32 cellular contexts compared by ENCODE assay signal in the genomic region with DNA sequence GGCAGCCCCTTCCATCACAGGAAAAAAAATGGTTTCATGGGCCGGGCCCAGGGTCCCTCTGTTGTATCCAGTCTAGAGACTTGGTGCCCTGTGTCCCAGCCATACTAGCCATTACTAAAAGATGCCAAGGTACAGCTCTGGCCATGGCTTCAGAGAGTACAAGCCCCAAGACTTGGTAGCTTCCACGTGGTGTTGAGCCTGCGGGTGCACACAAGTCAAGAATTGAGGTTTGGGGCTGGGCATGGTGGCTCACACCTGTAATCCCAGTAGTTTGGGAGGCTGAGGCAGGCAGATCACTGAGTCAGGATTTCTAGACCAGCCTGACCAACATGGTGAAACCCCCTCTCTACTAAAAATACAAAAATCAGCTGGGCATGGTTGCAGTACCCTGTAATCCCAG.
DNase-seq lines count a peak whose midpoint lies in the region; ATAC-seq, FAIRE-seq and TF ChIP-seq lines count a peak whose summit lies in the region.
"Had no signal": no experiment of that assay in that cellular context is flagged by ENCODE, and none has a peak within 500 bp of the region (broad histone marks: within the 10 kb centered on the region; RNA-seq: fewer than 3 reads in every experiment).

No MANE protein-coding gene starts in this region.

- H3K79me1 ChIP-seq in H1 (ENCODE audit: low read depth, low read length), result no peaks in the 10 kb centered on the region

- H2AFZ ChIP-seq in K562 (ENCODE audit: low read depth, low read length) (peak overlapping the region; percentile 4; the same call in 1 of the 2 replicates), H1 (ENCODE audit: low read length) (no peak overlapping the region)

- H4K20me1 ChIP-seq in K562 (replicated peaks; ENCODE audit: control insufficient read depth, insufficient read depth, low read length), result no peaks in the 10 kb centered on the region
- no peaks in the 10 kb centered on the region for H4K20me1 ChIP-seq in H1 (replicated peaks in 1 of 2; ENCODE audit: control insufficient read depth in 1 of 2, insufficient read depth in 2 of 2, low read length in 2 of 2)
- H4K20me1 ChIP-seq: BLaER1; BLaER1 treated with 17β-estradiol and CSF1 and Interleukin-3, amounts not matched to agents 10 nM and 100 nM had no signal

- H4K8ac ChIP-seq in H1 (ENCODE audit: extremely low read depth, insufficient read depth, low read length), result no peak overlapping the region

- H3K36me3 ChIP-seq in K562 (ENCODE audit: control insufficient read depth, insufficient read depth, low read length) (no peaks in the 10 kb centered on the region), H1 (ENCODE audit: control insufficient read depth in 2 of 4, insufficient read depth in 4 of 4, low read length in 3 of 4) (no peaks in the 10 kb centered on the region)
- H3K36me3 ChIP-seq: BE2C; BLaER1; BLaER1 treated with 17β-estradiol and CSF1 and Interleukin-3, amounts not matched to agents 10 nM and 100 nM had no signal

- H3K4me1 ChIP-seq in K562 (replicated peaks in 1 of 2; ENCODE audit: control insufficient read depth in 2 of 2, insufficient read depth in 2 of 2, low read length in 2 of 2) (peaks cover 0 to 4% of the 10 kb centered on the region in 2 experiments; a peak in 3 of 5 replicates), H1 (replicated peaks in 1 of 4; ENCODE audit: control insufficient read depth in 3 of 4, insufficient read depth in 4 of 4, low read length in 3 of 4) (no peaks in the 10 kb centered on the region; a peak in 1 of 7 replicates)
- H3K4me1 ChIP-seq: A549, Caco-2 had no signal

- no peak overlapping the region for H3K27ac Mint-ChIP-seq in osteocyte (ENCODE audit: unreplicated experiment)
- H3K27ac Mint-ChIP-seq: B cell; CD14-positive monocyte; CD4-positive, alpha-beta memory T cell; CD4-positive, alpha-beta T cell; CD8-positive, alpha-beta memory T cell; CD8-positive, alpha-beta T cell had no signal

- H2BK120ac ChIP-seq in H1 (replicated peaks; ENCODE audit: low read depth, low read length), result no peak overlapping the region

- no peaks in the 10 kb centered on the region; a peak in 2 of 5 replicates for H3K27me3 ChIP-seq in K562 (ENCODE audit: control insufficient read depth in 2 of 2, insufficient read depth in 2 of 2, low read length in 2 of 2)
- H3K27me3 ChIP-seq in H1 (replicated peaks in 1 of 4; ENCODE audit: control insufficient read depth in 3 of 4, extremely low read depth in 1 of 4, insufficient read depth in 3 of 4, low read length in 3 of 4), result no peaks in the 10 kb centered on the region
- H3K27me3 ChIP-seq: BE2C; BLaER1; BLaER1 treated with 17β-estradiol and CSF1 and Interleukin-3, amounts not matched to agents 10 nM and 100 nM had no signal

- H3K36me3 Mint-ChIP-seq in osteocyte (ENCODE audit: unreplicated experiment), result no peaks in the 10 kb centered on the region
- H3K36me3 Mint-ChIP-seq: CD14-positive monocyte; CD4-positive, alpha-beta memory T cell; CD4-positive, CD25-positive, alpha-beta regulatory T cell; CD8-positive, alpha-beta memory T cell; CD8-positive, alpha-beta T cell had no signal

- in situ Hi-C loops in K562 (cut with MboI), result no loop called here

- no peak overlapping the region for H3K9ac ChIP-seq in K562 (ENCODE audit: insufficient read depth in 1 of 2, low read depth in 2 of 2, low read length in 2 of 2)
- no peak overlapping the region for H3K9ac ChIP-seq in H1 (replicated peaks in 1 of 4; ENCODE audit: extremely low read depth in 1 of 4, low read depth in 3 of 4, low read length in 3 of 4)
- H3K9ac ChIP-seq: BLaER1; BLaER1 treated with 17β-estradiol and CSF1 and Interleukin-3, amounts not matched to agents 10 nM and 100 nM had no signal

- H3K9me3 Mint-ChIP-seq in osteocyte (ENCODE audit: unreplicated experiment), result no peaks in the 10 kb centered on the region

- no peak overlapping the region for H3K56ac ChIP-seq in H1 (replicated peaks; ENCODE audit: insufficient read length, low read depth, low read length)

- no peaks in the 10 kb centered on the region for H3K23me2 ChIP-seq in H1 (ENCODE audit: low read depth, low read length)

- no peak overlapping the region for H3K4ac ChIP-seq in H1 (replicated peaks; ENCODE audit: insufficient read length, low read depth, low read length)

- H3K9me3 ChIP-seq in K562 (replicated peaks; ENCODE audit: control insufficient read depth, insufficient read depth, low read depth, low read length) (no peaks in the 10 kb centered on the region), H1 (ENCODE audit: insufficient read depth in 2 of 2, low read depth in 1 of 2, low read length in 1 of 2) (no peaks in the 10 kb centered on the region)
- H3K9me3 ChIP-seq: A549, BE2C, Caco-2 had no signal

- H3K79me2 ChIP-seq in K562 (ENCODE audit: control insufficient read depth, insufficient read depth, low read length), result no peaks in the 10 kb centered on the region
- H3K79me2 ChIP-seq in H1 (ENCODE audit: control insufficient read depth in 1 of 2, insufficient read depth in 2 of 2, low read length in 2 of 2), result no peaks in the 10 kb centered on the region

- H3K18ac ChIP-seq in H1 (ENCODE audit: extremely low read depth, low read length), result no peak overlapping the region

- no peak overlapping the region for H3K4me2 ChIP-seq in K562 (ENCODE audit: insufficient read depth, low read length)
- no peak overlapping the region for H3K4me2 ChIP-seq in H1 (ENCODE audit: insufficient read depth in 1 of 2, low read depth in 2 of 2, low read length in 2 of 2)
- H3K4me2 ChIP-seq: A549; BLaER1; BLaER1 treated with 17β-estradiol and CSF1 and Interleukin-3, amounts not matched to agents 10 nM and 100 nM had no signal

- intact Hi-C loops in K562 (cut with micrococcal nuclease), result no loop called here

- no peak overlapping the region for H3K27ac ChIP-seq in K562 (ENCODE audit: extremely low read depth, low read depth, low read length)
- H3K27ac ChIP-seq in H1 (ENCODE audit: low read depth, low read length), result no peak overlapping the region
- H3K27ac ChIP-seq: 22Rv1; A549; BLaER1; BLaER1 treated with 17β-estradiol and CSF1 and Interleukin-3, amounts not matched to agents 10 nM and 100 nM; C4-2B had no signal

- FAIRE-seq in K562 (lab: Jason Lieb, UNC), result no peak
- no peak for FAIRE-seq in H1 (lab: Jason Lieb, UNC)
- FAIRE-seq in D721Med (lab: Jason Lieb, UNC), result no peak
- FAIRE-seq: A204.1, A549 had no signal

- no peak overlapping the region for H3K23ac ChIP-seq in H1 (ENCODE audit: insufficient read length)

- H3K4me1 Mint-ChIP-seq in osteocyte (ENCODE audit: unreplicated experiment), result no peaks in the 10 kb centered on the region
- H3K4me1 Mint-ChIP-seq: B cell; CD14-positive monocyte; CD4-positive, alpha-beta memory T cell; CD4-positive, CD25-positive, alpha-beta regulatory T cell; CD8-positive, alpha-beta memory T cell had no signal

- CTCF ChIA-PET in K562 (lab: Yijun Ruan, JAX; ENCODE audit: low intra/inter-chr PET ratio) (no interaction called here), H1 (lab: Charles Lee; ENCODE audit: partially characterized antibody) (no interaction called here)

- TF ChIP-seq RAD21 in K562 (CRISPR knock-in tag; conservative IDR thresholded peaks at IDR 0.05 in 1 of 2, IDR thresholded peaks at IDR 0.05 in 1 of 2) (no peak), H1 (IDR thresholded peaks at IDR 0.05 in 1 of 2, conservative IDR thresholded peaks at IDR 0.05 in 1 of 2; ENCODE audit: low read depth in 2 of 2, low read length in 2 of 2) (no peak)

- no peak overlapping the region for H3K4me3 Mint-ChIP-seq in osteocyte (ENCODE audit: unreplicated experiment)
- H3K4me3 Mint-ChIP-seq: B cell; CD14-positive monocyte; CD4-positive, alpha-beta memory T cell; CD4-positive, alpha-beta T cell; CD4-positive, CD25-positive, alpha-beta regulatory T cell; CD8-positive, alpha-beta memory T cell; CD8-positive, alpha-beta T cell had no signal

- H3K14ac ChIP-seq in H1 (ENCODE audit: insufficient read length), result no peak overlapping the region

- no peak for TF ChIP-seq CTCF in K562 (IDR thresholded peaks at IDR 0.05 in 2 of 3, conservative IDR thresholded peaks at IDR 0.05 in 1 of 3; ENCODE audit: insufficient read depth in 2 of 3, low read depth in 1 of 3, low read length in 3 of 3)
- no peak for TF ChIP-seq CTCF in H1 (IDR thresholded peaks at IDR 0.05; ENCODE audit: control extremely low read depth in 1 of 3, insufficient read depth in 1 of 3, low read depth in 1 of 3, low read length in 3 of 3)
- no peak for TF ChIP-seq CTCF in D721Med (IDR thresholded peaks at IDR 0.05; ENCODE audit: insufficient read depth, missing control alignments)
- no peak for TF ChIP-seq CTCF in osteocyte (IDR thresholded peaks at IDR 0.05)

- BruUV-seq in K562 (replicated peaks; lab: Mats Ljungman, UMichigan), result no TSS peak

- DNase-seq in K562 (ENCODE audit: extremely low read depth in 1 of 4, low spot score in 3 of 4), result peak in 3 of 4 experiments; percentile 4 to 48 (median 5)
- no peak for DNase-seq in H1 (ENCODE audit: low read depth in 1 of 2, low spot score in 2 of 2)
- no peak for DNase-seq in D721Med (ENCODE audit: insufficient read length, low spot score)
- DNase-seq in osteocyte (ENCODE audit: extremely low spot score, unreplicated experiment), result no peak
- DNase-seq: 8988T; ACHN; AML-193; BE2C; C1 segment of cervical spinal cord; Caco-2; Calu3; CD4-positive, alpha-beta memory T cell; CD4-positive, alpha-beta T cell; CD4-positive, CD25-positive, alpha-beta regulatory T cell; CD8-positive, alpha-beta memory T cell; CD8-positive, alpha-beta T cell; COR-L47; DMS 273 treated with DMSO at 0.1 percent for 48 hours; DMS153; DMS53; DMS79; DMS79 treated with DMSO at 0.1 percent for 48 hours; DND-41; EL had no signal

- H2BK15ac ChIP-seq in H1 (ENCODE audit: low read length), result no peak overlapping the region

- POLR2A ChIA-PET in K562 (lab: Yijun Ruan, JAX), result interaction anchor here (2.0 to 2.2 kb wide), 2 partner anchors 8 to 14 kb away, joined by 6 to 7 read pairs; no protein-coding TSS in a partner anchor
- POLR2A ChIA-PET in H1 (lab: Charles Lee; ENCODE audit: partially characterized antibody), result no interaction called here

- no peak overlapping the region for H3K4me3 ChIP-seq in K562
- no peak overlapping the region for H3K4me3 ChIP-seq in H1 (ENCODE audit: extremely low read depth in 1 of 4, insufficient read depth in 2 of 4, low read depth in 3 of 4, low read length in 4 of 4)
- H3K4me3 ChIP-seq: A549; BLaER1; BLaER1 treated with 17β-estradiol and CSF1 and Interleukin-3, amounts not matched to agents 10 nM and 100 nM had no signal

- ATAC-seq in K562, result peak; percentile 47
- ATAC-seq: A549; CD8-positive, alpha-beta T cell had no signal

- no peak for TF ChIP-seq POLR2A in K562 (conservative IDR thresholded peaks at IDR 0.05)
- peak in 1 of 2 experiments; percentile 31; a peak in 1 of 3 replicates for TF ChIP-seq POLR2A in H1 (IDR thresholded peaks at IDR 0.05; ENCODE audit: control extremely low read depth in 1 of 2, low read depth in 2 of 2, low read length in 2 of 2)

- H2BK5ac ChIP-seq in H1 (ENCODE audit: low read depth, low read length), result no peak overlapping the region

- peaks cover 5% of the 10 kb centered on the region for H3K27me3 Mint-ChIP-seq in osteocyte (ENCODE audit: unreplicated experiment)
- H3K27me3 Mint-ChIP-seq: B cell; CD4-positive, alpha-beta memory T cell; CD4-positive, alpha-beta T cell; CD4-positive, CD25-positive, alpha-beta regulatory T cell; CD8-positive, alpha-beta memory T cell had no signal

- no peak overlapping the region for H4K91ac ChIP-seq in H1 (replicated peaks; ENCODE audit: insufficient read length, low read length)

- H2AK5ac ChIP-seq in H1 (ENCODE audit: low read depth, low read length), result no peak overlapping the region

- no peaks in the 10 kb centered on the region for H3K9me1 ChIP-seq in K562 (ENCODE audit: control insufficient read depth, insufficient read depth, low read length)

- no peak overlapping the region for H2BK20ac ChIP-seq in H1 (ENCODE audit: low read length)

- no peak overlapping the region for H4K5ac ChIP-seq in H1 (ENCODE audit: insufficient read length, low read depth, low read length)

- no peak overlapping the region for H2BK12ac ChIP-seq in H1 (ENCODE audit: low read depth, low read length)

- WGBS in K562 (ENCODE audit: insufficient coverage, low coverage, missing lambda C conversion rate), result 5% methylated on average over 3 of the region's 3 CpGs
- 95% methylated on average over 3 of the region's 3 CpGs; no CpG with 5 or more reads in 1 of the 2 experiments for WGBS in H1 (ENCODE audit: extremely low coverage in 1 of 2, insufficient coverage in 1 of 2, insufficient read length in 1 of 2, insufficient replicate concordance in 2 of 2, low coverage in 1 of 2, low lambda C conversion rate in 2 of 2, missing lambda C conversion rate in 1 of 2), 2 experiments

- TF ChIP-seq EP300 in K562 (IDR thresholded peaks at IDR 0.05; ENCODE audit: low read length), result no peak
- TF ChIP-seq EP300 in H1 (IDR thresholded peaks at IDR 0.05; ENCODE audit: borderline replicate concordance in 1 of 2, low read depth in 2 of 2, low read length in 2 of 2), result no peak

Comparison
In these comparisons a context has a peak if more than half of its experiments do, and no peak if none do; other contexts are left out.
1. DNase-seq: peak in K562 (3 of 4); none in H1 (0 of 2), D721Med (single experiment) and osteocyte (single experiment).
2. Of the 49 proteins assayed by ChIP-seq in both K562 and H1: peak only in K562: GTF2F1; only in H1: POLR2AphosphoS5 and TAF7; in both: none; in neither: 44; mixed calls (peak in some experiments, not most) for 2.